In genomic region chr3:196788509-196788908, GRCh38 we compare ENCODE assay signal across 13 cellular contexts. TPM values are rescaled to one million over a fixed set of nuclear protein-coding genes. Genes with fewer than 3 reads are reported as not detected.
DNase-seq lines count a peak whose midpoint lies in the region; ATAC-seq and TF ChIP-seq lines count a peak whose summit lies in the region.
"Had no signal": no experiment of that assay in that cellular context is flagged by ENCODE, and none has a peak within 500 bp of the region (broad histone marks: within the 10 kb centered on the region; RNA-seq: fewer than 3 reads in every experiment).

No MANE protein-coding gene starts in this region.

- H3K4ac ChIP-seq in mesendoderm (ENCODE audit: low read depth, low read length) = no peak overlapping the region

- H3K27me3 Mint-ChIP-seq in WTC11 (ENCODE audit: low read depth) (no peaks in the 10 kb centered on the region), memory B cell (no peaks in the 10 kb centered on the region)
- no peaks in the 10 kb centered on the region for H3K27me3 Mint-ChIP-seq in activated naive CD4-positive, alpha-beta T cell treated with anti-CD3 and anti-CD28 coated beads, Interleukin-2, amount 10 ng/mL, durations not matched to agents 7 days and 5 days
- H3K27me3 Mint-ChIP-seq: activated CD4-positive, alpha-beta memory T cell treated with anti-CD3 and anti-CD28 coated beads for 36 hours had no signal

- no peak overlapping the region for H2AK5ac ChIP-seq in mesendoderm (ENCODE audit: low read length)

- H4K8ac ChIP-seq in mesendoderm (ENCODE audit: low read depth, low read length) = no peak overlapping the region

- H3K23ac ChIP-seq in mesendoderm (ENCODE audit: low read length) = no peak overlapping the region

- H3K9me3 Mint-ChIP-seq in WTC11 (peaks cover 29% of the 10 kb centered on the region), memory B cell (peaks cover 1% of the 10 kb centered on the region)
- H3K9me3 Mint-ChIP-seq in activated naive CD4-positive, alpha-beta T cell treated with anti-CD3 and anti-CD28 coated beads, Interleukin-2, amount 10 ng/mL, durations not matched to agents 7 days and 5 days = peaks cover 28% of the 10 kb centered on the region

- no peak overlapping the region for H3K56ac ChIP-seq in mesendoderm (ENCODE audit: low read length)

- H3K36me3 Mint-ChIP-seq in WTC11 = peaks cover 64% of the 10 kb centered on the region
- peaks cover 34% of the 10 kb centered on the region for H3K36me3 Mint-ChIP-seq in memory B cell
- peaks cover 70% of the 10 kb centered on the region for H3K36me3 Mint-ChIP-seq in activated naive CD4-positive, alpha-beta T cell treated with anti-CD3 and anti-CD28 coated beads, Interleukin-2, amount 10 ng/mL, durations not matched to agents 7 days and 5 days

- H3K4me1 Mint-ChIP-seq in WTC11 (peaks cover 33% of the 10 kb centered on the region), memory B cell (peaks cover 14% of the 10 kb centered on the region)
- H3K4me1 Mint-ChIP-seq in activated naive CD4-positive, alpha-beta T cell treated with anti-CD3 and anti-CD28 coated beads, Interleukin-2, amount 10 ng/mL, durations not matched to agents 7 days and 5 days = no peaks in the 10 kb centered on the region

- no peak overlapping the region for H2BK15ac ChIP-seq in mesendoderm (replicated peaks; ENCODE audit: low read depth)

- no peak overlapping the region for H4K5ac ChIP-seq in mesendoderm (ENCODE audit: low read length)

- H2BK5ac ChIP-seq in mesendoderm (ENCODE audit: low read length) = no peak overlapping the region

- no peak for TF ChIP-seq CTCF in C4-2B (conservative IDR thresholded peaks at IDR 0.05)
- TF ChIP-seq CTCF in WTC11 (IDR thresholded peaks at IDR 0.05) = no peak

- H3K27ac Mint-ChIP-seq in WTC11 (peak overlapping the region; percentile 69), memory B cell (peak overlapping the region; percentile 22)
- no peak overlapping the region for H3K27ac Mint-ChIP-seq in activated naive CD4-positive, alpha-beta T cell treated with anti-CD3 and anti-CD28 coated beads, Interleukin-2, amount 10 ng/mL, durations not matched to agents 7 days and 5 days
- H3K27ac Mint-ChIP-seq: activated CD4-positive, alpha-beta memory T cell treated with anti-CD3 and anti-CD28 coated beads for 36 hours had no signal

- DNase-seq in H7 (peak; percentile 37), WTC11 (ENCODE audit: low spot score) (no peak), memory B cell (ENCODE audit: low spot score in 2 of 2) (no peak), mesendoderm (no peak)
- DNase-seq in activated naive CD4-positive, alpha-beta T cell treated with anti-CD3 and anti-CD28 coated beads, Interleukin-2, amount 10 ng/mL, durations not matched to agents 7 days and 5 days = no peak
- DNase-seq: activated CD4-positive, alpha-beta memory T cell treated with anti-CD3 and anti-CD28 coated beads for 36 hours; left colon; NCI-H1694; NCI-H524 treated with DMSO at 0.1 percent for 48 hours had no signal

- POLR2A ChIA-PET in WTC11 (lab: Charles Lee) = no interaction called here

- ATAC-seq in WTC11 = peak; percentile 36
- ATAC-seq in memory B cell (ENCODE audit: low read depth) = no peak
- no peak for ATAC-seq in GM18907 (IDR thresholded peaks at IDR 0.05; ENCODE audit: unreplicated experiment)
- no peak for ATAC-seq in GM19395 (IDR thresholded peaks at IDR 0.05; ENCODE audit: unreplicated experiment)

- peaks cover 17% of the 10 kb centered on the region for H3K79me2 ChIP-seq in mesendoderm (ENCODE audit: control insufficient read depth, insufficient read depth, low read length)

- H3K9ac ChIP-seq in mesendoderm (ENCODE audit: low read length) = no peak overlapping the region

- no peak overlapping the region for H3K4me2 ChIP-seq in mesendoderm (ENCODE audit: low read length)

- CTCF ChIA-PET in WTC11 (lab: Charles Lee) = interaction anchor here (2.0 kb wide), 1 partner anchor 179 kb away, joined by 5 read pairs; no protein-coding TSS in a partner anchor
- CTCF ChIA-PET in activated naive CD4-positive, alpha-beta T cell treated with anti-CD3 and anti-CD28 coated beads, Interleukin-2, amount 10 ng/mL, durations not matched to agents 7 days and 5 days (lab: Charles Lee) = interaction anchor here (0.9 kb wide), 1 partner anchor 8 kb away, joined by 3 read pairs; no protein-coding TSS in a partner anchor

- WGBS in mesendoderm (ENCODE audit: extremely low coverage, insufficient coverage, low lambda C conversion rate) = no CpG with 5 or more reads among the region's 5 CpGs

- no peaks in the 10 kb centered on the region for H3K4me1 ChIP-seq in mesendoderm (ENCODE audit: control insufficient read depth, low read depth, low read length)

- H3K18ac ChIP-seq in mesendoderm (ENCODE audit: low read length) = no peak overlapping the region

- H3K79me1 ChIP-seq in mesendoderm (ENCODE audit: low read length) = peaks cover 14% of the 10 kb centered on the region

- H3K27me3 ChIP-seq in H7 (ENCODE audit: control insufficient read depth, insufficient read depth, low read length) (no peaks in the 10 kb centered on the region), mesendoderm (ENCODE audit: insufficient read depth, low read length, poor library complexity) (no peaks in the 10 kb centered on the region)
- H3K27me3 ChIP-seq: hepatocyte had no signal

- H3K36me3 ChIP-seq in H7 (replicated peaks; ENCODE audit: control insufficient read depth, insufficient read depth, low read length) (peaks cover 2% of the 10 kb centered on the region; the same call in 1 of the 2 replicates), mesendoderm (ENCODE audit: control insufficient read depth, insufficient read depth, low read length) (peaks cover 2% of the 10 kb centered on the region)

- H2BK120ac ChIP-seq in mesendoderm (ENCODE audit: low read depth, low read length) = no peak overlapping the region

- H3K27ac ChIP-seq in C4-2B (peak overlapping the region; percentile 11; the same call in 1 of the 2 replicates), mesendoderm (ENCODE audit: low read depth, low read length) (no peak overlapping the region)

- H3K4me3 ChIP-seq in H7 (ENCODE audit: insufficient read depth, low read depth, low read length) (no peak overlapping the region), mesendoderm (ENCODE audit: low read length) (no peak overlapping the region)
- H3K4me3 ChIP-seq: hepatocyte had no signal

- H3K4me3 Mint-ChIP-seq in WTC11 (no peak overlapping the region), memory B cell (no peak overlapping the region)
- H3K4me3 Mint-ChIP-seq in activated naive CD4-positive, alpha-beta T cell treated with anti-CD3 and anti-CD28 coated beads, Interleukin-2, amount 10 ng/mL, durations not matched to agents 7 days and 5 days = no peak overlapping the region
- H3K4me3 Mint-ChIP-seq: activated CD4-positive, alpha-beta memory T cell treated with anti-CD3 and anti-CD28 coated beads for 36 hours had no signal

TF ChIP-seq in WTC11, 78 proteins besides CTCF, POLR2A, EP300 and RAD21:
- TF ChIP-seq ATF6 (CRISPR knock-in tag; IDR thresholded peaks at IDR 0.05) (no peak), NR3C1 (CRISPR knock-in tag; conservative IDR thresholded peaks at IDR 0.05; ENCODE audit: low read depth) (no peak), GTF2I (CRISPR knock-in tag; conservative IDR thresholded peaks at IDR 0.05) (no peak)

RNA-seq across cellular contexts. Expression of gene PAK2, which starts 48.9 kb away (rescaled TPM):
- total RNA-seq in H7 (2014; rRNA removed; shearing (Covaris generic)) = 20.0 and 32.0 TPM in 2 replicates
- 47.3 to 50.7 TPM (median 50.0 TPM) in 3 replicates for total RNA-seq in WTC11 (2021)
- 31.8 TPM for polyA plus RNA-seq in mesendoderm (2013, experiment 1 of 2)
- polyA plus RNA-seq in mesendoderm (2013, experiment 2 of 2) = 30.1 TPM
